8 cellular contexts compared by ENCODE assay signal in the genomic region with DNA sequence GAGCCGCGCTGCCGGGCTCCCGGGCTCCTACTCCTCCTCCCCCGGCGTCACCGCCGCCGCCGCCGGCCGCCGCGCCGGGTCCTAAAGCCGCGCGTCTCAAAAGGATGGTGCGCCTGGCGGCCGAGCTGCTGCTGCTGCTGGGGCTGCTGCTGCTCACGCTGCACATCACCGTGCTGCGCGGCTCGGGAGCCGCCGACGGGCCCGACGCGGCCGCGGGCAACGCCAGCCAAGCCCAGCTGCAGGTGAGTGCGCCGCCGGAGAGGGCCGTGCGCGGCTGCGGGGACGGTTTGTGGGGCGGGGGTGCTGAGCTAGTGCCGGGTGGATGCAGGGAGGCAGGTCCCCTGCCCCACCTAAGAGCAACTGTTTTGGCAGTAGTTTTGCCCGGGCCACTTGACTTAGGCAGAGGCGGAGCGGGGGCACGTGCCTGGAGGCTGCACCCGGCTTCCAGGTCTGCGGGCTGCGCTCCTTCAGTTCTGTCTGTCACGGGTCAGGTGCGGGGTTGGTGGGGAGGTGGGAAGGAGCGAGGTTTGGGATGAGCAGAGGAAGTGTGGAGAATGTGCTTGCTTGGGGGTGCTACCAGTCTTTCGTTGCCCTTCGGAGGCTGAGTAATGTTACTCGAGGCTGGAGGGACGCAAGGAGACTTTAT. TPM values are rescaled to one million over a fixed set of nuclear protein-coding genes. Genes with fewer than 3 reads are reported as not detected.
DNase-seq lines count a peak whose midpoint lies in the region; FAIRE-seq and TF ChIP-seq lines count a peak whose summit lies in the region.

No MANE protein-coding gene starts in this region.

- TF ChIP-seq POLR2A in GM12891 (IDR thresholded peaks at IDR 0.05; ENCODE audit: low read depth, low read length), result no peak

- no peaks in the 10 kb centered on the region for H3K36me3 ChIP-seq in liver (ENCODE audit: control insufficient read depth in 4 of 4, insufficient read depth in 3 of 4, low read depth in 1 of 4, low read length in 3 of 4)

- DNase-seq in GM12891 (ENCODE audit: insufficient read length, low spot score) (peak; percentile 70), HEK293T (ENCODE audit: extremely low spot score) (peak; percentile 70), MV-4-11 (lab: John Stamatoyannopoulos, UW) (peak; percentile 33), coronary artery (ENCODE audit: low spot score) (no peak), NCI-H187 treated with DMSO at 0.1 percent for 48 hours (lab: John Stamatoyannopoulos, UW) (no peak)
- DNase-seq in activated CD4-positive, CD25-positive, alpha-beta regulatory T cell treated with anti-CD3 and anti-CD28 coated beads, Interleukin-2, amount 50 U/mL, for 72 hours, result peak; percentile 49
- DNase-seq in stimulated activated CD4-positive, alpha-beta T cell treated with anti-CD3 and anti-CD28 coated beads, Interleukin-2, amount 100 ng/mL, for 48 hours, result peak; percentile 51 to 58

- no peaks in the 10 kb centered on the region for H3K27me3 ChIP-seq in liver (ENCODE audit: control insufficient read depth in 4 of 4, insufficient read depth in 4 of 4, low read length in 3 of 4)

- peak overlapping the region; percentile 81 for H3K4me3 ChIP-seq in coronary artery
- peak overlapping the region in 2 of 3 donors; percentile 51 to 92 for H3K4me3 ChIP-seq in liver (ENCODE audit: low read depth in 1 of 3, low read length in 3 of 3)

- no peak for TF ChIP-seq CTCF in coronary artery (IDR thresholded peaks at IDR 0.05)
- TF ChIP-seq CTCF in liver (IDR thresholded peaks at IDR 0.05; ENCODE audit: low read depth, low read length, missing input control), result no peak

- H3K27ac ChIP-seq in coronary artery (peak overlapping the region in 1 of 2 donors; percentile 72), liver (ENCODE audit: low read depth in 1 of 2, low read length in 2 of 2) (peak overlapping the region in 1 of 2 donors; percentile 1)

- FAIRE-seq in GM12891 (lab: Jason Lieb, UNC), result no peak

- no peak overlapping the region for H3K9ac ChIP-seq in liver (ENCODE audit: low read depth in 1 of 2, low read length in 2 of 2)

- 3% methylated on average over 59 of the region's 59 CpGs for WGBS in liver

- CTCF ChIA-PET in HEK293T (lab: Yijun Ruan, JAX), result no interaction called here

- peak in 1 of 2 donors; percentile 6 for TF ChIP-seq RAD21 in liver (IDR thresholded peaks at IDR 0.05)

- H3K4me1 ChIP-seq in liver (ENCODE audit: control insufficient read depth in 4 of 4, insufficient read depth in 4 of 4, low read length in 3 of 4), result peaks cover 5 to 28% (median 21%) of the 10 kb centered on the region in 4 donors

- no peaks in the 10 kb centered on the region for H3K9me3 ChIP-seq in liver (ENCODE audit: control insufficient read depth in 4 of 4, low read length in 3 of 4)

- POLR2A ChIA-PET in HEK293T (lab: Yijun Ruan, JAX), result no interaction called here

TF ChIP-seq in GM12891, 5 proteins besides CTCF, POLR2A, EP300 and RAD21:
- TF ChIP-seq SPI1 (IDR thresholded peaks at IDR 0.05; ENCODE audit: low read depth, low read length), result no peak
- TF ChIP-seq POU2F2 (IDR thresholded peaks at IDR 0.05; ENCODE audit: low read depth, low read length), result no peak
- no peak for TF ChIP-seq POLR2AphosphoS5 (IDR thresholded peaks at IDR 0.05; ENCODE audit: low read depth, low read length)
- no peak for TF ChIP-seq TAF1 (IDR thresholded peaks at IDR 0.05; ENCODE audit: low read depth, low read length)
- no peak for TF ChIP-seq PAX5 (IDR thresholded peaks at IDR 0.05; ENCODE audit: insufficient read depth, low read length, severe bottlenecking)

TF ChIP-seq in HEK293T, 16 proteins besides CTCF, POLR2A, EP300 and RAD21:
- TF ChIP-seq L3MBTL2 (conservative IDR thresholded peaks at IDR 0.05), result 0 out of 2 replicates have a peak, but pooled peaks have one; percentile 27
- no peak for TF ChIP-seq FOXM1 (IDR thresholded peaks at IDR 0.05; ENCODE audit: borderline replicate concordance)
- TF ChIP-seq ELF4 (IDR thresholded peaks at IDR 0.05), result no peak

TF ChIP-seq in liver, 16 proteins besides CTCF, POLR2A, EP300 and RAD21:
- no peak for TF ChIP-seq HNF4A (conservative IDR thresholded peaks at IDR 0.05)
- TF ChIP-seq, protein P1, sequence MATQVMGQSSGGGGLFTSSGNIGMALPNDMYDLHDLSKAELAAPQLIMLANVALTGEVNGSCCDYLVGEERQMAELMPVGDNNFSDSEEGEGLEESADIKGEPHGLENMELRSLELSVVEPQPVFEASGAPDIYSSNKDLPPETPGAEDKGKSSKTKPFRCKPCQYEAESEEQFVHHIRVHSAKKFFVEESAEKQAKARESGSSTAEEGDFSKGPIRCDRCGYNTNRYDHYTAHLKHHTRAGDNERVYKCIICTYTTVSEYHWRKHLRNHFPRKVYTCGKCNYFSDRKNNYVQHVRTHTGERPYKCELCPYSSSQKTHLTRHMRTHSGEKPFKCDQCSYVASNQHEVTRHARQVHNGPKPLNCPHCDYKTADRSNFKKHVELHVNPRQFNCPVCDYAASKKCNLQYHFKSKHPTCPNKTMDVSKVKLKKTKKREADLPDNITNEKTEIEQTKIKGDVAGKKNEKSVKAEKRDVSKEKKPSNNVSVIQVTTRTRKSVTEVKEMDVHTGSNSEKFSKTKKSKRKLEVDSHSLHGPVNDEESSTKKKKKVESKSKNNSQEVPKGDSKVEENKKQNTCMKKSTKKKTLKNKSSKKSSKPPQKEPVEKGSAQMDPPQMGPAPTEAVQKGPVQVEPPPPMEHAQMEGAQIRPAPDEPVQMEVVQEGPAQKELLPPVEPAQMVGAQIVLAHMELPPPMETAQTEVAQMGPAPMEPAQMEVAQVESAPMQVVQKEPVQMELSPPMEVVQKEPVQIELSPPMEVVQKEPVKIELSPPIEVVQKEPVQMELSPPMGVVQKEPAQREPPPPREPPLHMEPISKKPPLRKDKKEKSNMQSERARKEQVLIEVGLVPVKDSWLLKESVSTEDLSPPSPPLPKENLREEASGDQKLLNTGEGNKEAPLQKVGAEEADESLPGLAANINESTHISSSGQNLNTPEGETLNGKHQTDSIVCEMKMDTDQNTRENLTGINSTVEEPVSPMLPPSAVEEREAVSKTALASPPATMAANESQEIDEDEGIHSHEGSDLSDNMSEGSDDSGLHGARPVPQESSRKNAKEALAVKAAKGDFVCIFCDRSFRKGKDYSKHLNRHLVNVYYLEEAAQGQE (IDR thresholded peaks at IDR 0.05), result no peak
- no peak for TF ChIP-seq SP1 (IDR thresholded peaks at IDR 0.05)
- TF ChIP-seq, protein P2, sequence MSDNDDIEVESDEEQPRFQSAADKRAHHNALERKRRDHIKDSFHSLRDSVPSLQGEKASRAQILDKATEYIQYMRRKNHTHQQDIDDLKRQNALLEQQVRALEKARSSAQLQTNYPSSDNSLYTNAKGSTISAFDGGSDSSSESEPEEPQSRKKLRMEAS (IDR thresholded peaks at IDR 0.05), result no peak
- TF ChIP-seq, protein P3, sequence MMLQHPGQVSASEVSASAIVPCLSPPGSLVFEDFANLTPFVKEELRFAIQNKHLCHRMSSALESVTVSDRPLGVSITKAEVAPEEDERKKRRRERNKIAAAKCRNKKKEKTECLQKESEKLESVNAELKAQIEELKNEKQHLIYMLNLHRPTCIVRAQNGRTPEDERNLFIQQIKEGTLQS (IDR thresholded peaks at IDR 0.05), result no peak
- TF ChIP-seq, protein P4, sequence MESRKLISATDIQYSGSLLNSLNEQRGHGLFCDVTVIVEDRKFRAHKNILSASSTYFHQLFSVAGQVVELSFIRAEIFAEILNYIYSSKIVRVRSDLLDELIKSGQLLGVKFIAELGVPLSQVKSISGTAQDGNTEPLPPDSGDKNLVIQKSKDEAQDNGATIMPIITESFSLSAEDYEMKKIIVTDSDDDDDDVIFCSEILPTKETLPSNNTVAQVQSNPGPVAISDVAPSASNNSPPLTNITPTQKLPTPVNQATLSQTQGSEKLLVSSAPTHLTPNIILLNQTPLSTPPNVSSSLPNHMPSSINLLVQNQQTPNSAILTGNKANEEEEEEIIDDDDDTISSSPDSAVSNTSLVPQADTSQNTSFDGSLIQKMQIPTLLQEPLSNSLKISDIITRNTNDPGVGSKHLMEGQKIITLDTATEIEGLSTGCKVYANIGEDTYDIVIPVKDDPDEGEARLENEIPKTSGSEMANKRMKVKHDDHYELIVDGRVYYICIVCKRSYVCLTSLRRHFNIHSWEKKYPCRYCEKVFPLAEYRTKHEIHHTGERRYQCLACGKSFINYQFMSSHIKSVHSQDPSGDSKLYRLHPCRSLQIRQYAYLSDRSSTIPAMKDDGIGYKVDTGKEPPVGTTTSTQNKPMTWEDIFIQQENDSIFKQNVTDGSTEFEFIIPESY (IDR thresholded peaks at IDR 0.05), result no peak
- no peak for TF ChIP-seq FOXA2 (IDR thresholded peaks at IDR 0.05)
- TF ChIP-seq FOXA1 (IDR thresholded peaks at IDR 0.05), result no peak
- no peak for TF ChIP-seq EGR1 (IDR thresholded peaks at IDR 0.05; ENCODE audit: low read depth in 2 of 2)
- no peak for TF ChIP-seq NR2F2 (IDR thresholded peaks at IDR 0.05)
- no peak for TF ChIP-seq HNF4G (IDR thresholded peaks at IDR 0.05)
- no peak for TF ChIP-seq TAF1 (conservative IDR thresholded peaks at IDR 0.05)
- TF ChIP-seq GABPA (IDR thresholded peaks at IDR 0.05 in 1 of 2, conservative IDR thresholded peaks at IDR 0.05 in 1 of 2), result no peak
- no peak for TF ChIP-seq JUND (IDR thresholded peaks at IDR 0.05)

RNA-seq across cellular contexts. Expression of gene ISM1, which starts 0.7 kb away (rescaled TPM):
- polyA plus RNA-seq in GM12891 (2012; ENCODE audit: low read depth, missing spikeins), result not detected
- 1 to 10 TPM in 1 of 2 donors, not detected in 1; 6.4 TPM for total RNA-seq in liver
- polyA plus RNA-seq in liver, result 1 to 10 TPM in 1 of 2 donors, under 1 TPM in 1; 0.82 to 1.2 TPM

Comparison
In these comparisons a context has a peak if more than half of its experiments do, and no peak if none do; other contexts are left out.
1. DNase-seq: peak in GM12891 (single experiment), HEK293T (single experiment), MV-4-11 (single experiment), activated CD4-positive, CD25-positive, alpha-beta regulatory T cell treated with anti-CD3 and anti-CD28 coated beads, Interleukin-2, amount 50 U/mL, for 72 hours (single experiment) and stimulated activated CD4-positive, alpha-beta T cell treated with anti-CD3 and anti-CD28 coated beads, Interleukin-2, amount 100 ng/mL, for 48 hours (2 of 2); none in coronary artery (single experiment) and NCI-H187 treated with DMSO at 0.1 percent for 48 hours (single experiment).